8 cellular contexts compared by ENCODE assay signal in the genomic region with DNA sequence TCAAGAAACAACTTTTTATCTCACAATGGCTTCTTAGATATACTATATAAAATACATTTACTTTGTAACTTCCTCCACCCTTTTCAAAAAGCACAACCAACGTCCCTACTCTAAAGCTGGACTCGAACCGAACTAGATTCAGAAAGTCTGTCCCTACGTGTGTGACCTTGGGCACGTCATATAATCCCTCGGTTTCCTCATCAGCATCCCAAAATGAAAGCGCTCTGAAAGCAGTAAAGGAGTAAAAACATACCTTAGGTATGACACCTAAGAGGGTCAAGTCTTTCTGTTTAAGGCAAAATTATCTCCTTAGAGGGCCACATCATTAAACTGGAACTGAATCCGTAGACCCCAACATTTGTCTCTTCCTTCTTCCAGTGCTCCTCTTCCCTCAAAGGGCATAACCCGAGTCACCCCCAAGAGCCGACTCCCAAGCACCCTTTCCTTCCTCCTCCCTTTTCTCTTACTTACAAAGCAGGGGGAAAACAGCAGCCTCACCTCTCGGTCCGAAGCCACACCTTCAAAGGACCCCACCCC. TPM values are rescaled to one million over a fixed set of nuclear protein-coding genes. Genes with fewer than 3 reads are reported as not detected.
A peak's percentile ranks its signal among the peaks of the same experiment; 100 is the strongest.
DNase-seq lines count a peak whose midpoint lies in the region; ATAC-seq and TF ChIP-seq lines count a peak whose summit lies in the region.

No MANE protein-coding gene starts in this region.

- peak overlapping the region; percentile 98 for H3K4me3 ChIP-seq in left lung

- peak overlapping the region; percentile 63 for H3K27ac ChIP-seq in adipose tissue (ENCODE audit: low read depth, low read length)
- peak overlapping the region; percentile 84 to 98 for H3K27ac ChIP-seq in left lung

- no peaks in the 10 kb centered on the region for H3K36me3 ChIP-seq in left lung

- no peak for ATAC-seq in left lung
- ATAC-seq in HG03196 (IDR thresholded peaks at IDR 0.05; ENCODE audit: unreplicated experiment) = no peak
- ATAC-seq in GM19395 (IDR thresholded peaks at IDR 0.05; ENCODE audit: unreplicated experiment) = no peak
- no peak for ATAC-seq in GM18505 (IDR thresholded peaks at IDR 0.05; ENCODE audit: unreplicated experiment)

- 1% methylated on average over 12 of the region's 12 CpGs for WGBS in adipose tissue, 3 donors

- TF ChIP-seq POLR2A in GM18505 (IDR thresholded peaks at IDR 0.05; ENCODE audit: borderline replicate concordance, extremely low read depth, insufficient read depth, insufficient read length) = no peak

- no peaks in the 10 kb centered on the region for H3K27me3 ChIP-seq in left lung

- intact Hi-C loops in left lung (cut with DNase I) = no loop called here

- peaks cover 0 to 54% of the 10 kb centered on the region in 2 donors for H3K4me1 ChIP-seq in left lung

- H3K9me3 ChIP-seq in left lung = no peaks in the 10 kb centered on the region

- peak; percentile 12 for DNase-seq in stimulated activated CD4-positive, alpha-beta T cell treated with anti-CD3 and anti-CD28 coated beads, Interleukin-1b, Interleukin-23, amount 100 ng/mL, for 48 hours
- no peak for DNase-seq in stimulated activated CD4-positive, alpha-beta T cell treated with anti-CD3 and anti-CD28 coated beads, Interleukin-12 subunit alpha, Interleukin-12 subunit beta, amount 100 ng/mL, for 4 hours
- DNase-seq in left lung (no peak), germinal center (ENCODE audit: low spot score) (no peak)

- TF ChIP-seq CTCF in left lung (IDR thresholded peaks at IDR 0.05) = no peak

RNA-seq across cellular contexts. Expression of gene PDCD10, which starts 0.7 kb away (rescaled TPM):
- 10 to 100 TPM; 22.8 to 41.4 (median 36.0) TPM for polyA plus RNA-seq in adipose tissue
- 10 to 100 TPM; 45.0 to 56.1 TPM for total RNA-seq in left lung

RNA-seq across cellular contexts. Expression of gene SERPINI1, which starts 1.5 kb away (rescaled TPM):
- 10 to 100 TPM; 15.0 to 36.7 (median 15.0) TPM for polyA plus RNA-seq in adipose tissue
- total RNA-seq in left lung = 1 to 10 TPM; 6.1 to 7.3 TPM
